In the genomic region with DNA sequence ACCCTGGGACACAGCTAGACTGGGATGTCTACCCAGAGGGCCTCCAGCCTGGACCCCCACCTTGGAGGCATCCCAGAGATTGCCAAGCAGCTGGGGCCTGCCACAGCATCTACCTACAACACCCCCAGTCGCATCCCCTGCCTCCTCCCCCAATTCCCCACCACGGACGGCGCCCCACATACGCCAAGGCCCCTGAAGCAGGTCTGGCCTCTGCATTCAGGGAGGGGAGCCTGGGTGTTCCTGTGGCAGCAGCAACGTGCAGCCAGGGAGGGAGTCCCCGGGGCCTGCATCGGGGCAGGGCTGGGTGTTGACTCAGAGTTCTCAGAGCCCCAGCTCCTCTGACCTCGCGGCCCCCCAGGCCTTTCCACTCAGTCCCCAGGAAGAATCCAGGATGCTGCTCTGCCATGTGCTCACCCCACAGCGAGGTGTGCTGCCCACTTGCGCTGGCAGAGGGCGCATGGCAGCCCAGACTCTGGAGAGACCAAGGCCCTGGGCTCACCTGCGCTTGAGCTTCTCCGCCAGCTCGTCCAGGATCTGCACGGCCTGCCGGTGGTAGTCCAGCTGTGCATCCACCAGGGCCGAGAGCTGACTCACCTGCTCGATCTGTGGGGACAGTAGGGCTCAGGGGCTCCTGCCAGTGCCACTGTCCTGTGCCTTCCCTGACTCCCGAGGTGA, we compare ENCODE assay signal across 12 cellular contexts. TPM values are rescaled to one million over a fixed set of nuclear protein-coding genes. Genes with fewer than 3 reads are reported as not detected.
A peak's percentile ranks its signal among the peaks of the same experiment; 100 is the strongest.
DNase-seq lines count a peak whose midpoint lies in the region; ATAC-seq and TF ChIP-seq lines count a peak whose summit lies in the region.
"Had no signal": no experiment of that assay in that cellular context is flagged by ENCODE, and none has a peak within 500 bp of the region (broad histone marks: within the 10 kb centered on the region; RNA-seq: fewer than 3 reads in every experiment).

No MANE protein-coding gene starts in this region.

- TF ChIP-seq EP300 in esophagus muscularis mucosa (IDR thresholded peaks at IDR 0.05), result no peak

- H3K4me1 ChIP-seq in RWPE2 (ENCODE audit: insufficient read depth, poor library complexity, severe bottlenecking) (no peaks in the 10 kb centered on the region), foreskin keratinocyte (no peaks in the 10 kb centered on the region), esophagus muscularis mucosa (peaks cover 5 to 38% (median 28%) of the 10 kb centered on the region in 4 donors)

- TF ChIP-seq POLR2A in esophagus muscularis mucosa (IDR thresholded peaks at IDR 0.05; ENCODE audit: low read depth), result no peak

- no peaks in the 10 kb centered on the region for H3K27me3 ChIP-seq in RWPE2 (ENCODE audit: insufficient read depth, poor library complexity, severe bottlenecking)
- H3K27me3 ChIP-seq in foreskin keratinocyte, result no peaks in the 10 kb centered on the region
- H3K27me3 ChIP-seq in esophagus muscularis mucosa, result no peaks in the 10 kb centered on the region

- TF ChIP-seq CTCF in GM12864 (IDR thresholded peaks at IDR 0.05; ENCODE audit: low read depth, low read length, missing control alignments) (peak; percentile 10), RWPE2 (IDR thresholded peaks at IDR 0.05; ENCODE audit: poor library complexity, severe bottlenecking) (peak; percentile 30), foreskin keratinocyte (conservative IDR thresholded peaks at IDR 0.05) (peak; percentile 55), esophagus muscularis mucosa (IDR thresholded peaks at IDR 0.05) (no peak)

- H3K4me3 ChIP-seq in GM12864 (ENCODE audit: low read depth, low read length), result no peak overlapping the region
- H3K4me3 ChIP-seq in RWPE2 (ENCODE audit: severe bottlenecking), result no peak overlapping the region
- H3K4me3 ChIP-seq in esophagus muscularis mucosa, result no peak overlapping the region

- H3K36me3 ChIP-seq in RWPE2 (ENCODE audit: low read depth) (peaks cover 59% of the 10 kb centered on the region), esophagus muscularis mucosa (peaks cover 52 to 91% (median 85%) of the 10 kb centered on the region in 4 donors)

- WGBS in esophagus muscularis mucosa, result 73% methylated on average over 5 of the region's 21 CpGs

- intact Hi-C loops in sciatic nerve (cut with DNase I), result loop anchor here (10.0 kb wide), 1 partner anchor 98 kb away; no protein-coding TSS in a partner anchor
- intact Hi-C loops in esophagus muscularis mucosa (cut with DNase I), result no loop called here

- ATAC-seq in RWPE2 (ENCODE audit: low read depth) (peak; percentile 44), foreskin keratinocyte (peak; percentile 32), sciatic nerve (no peak)

- H3K27ac ChIP-seq in RWPE2 (ENCODE audit: poor library complexity, severe bottlenecking) (no peak overlapping the region), foreskin keratinocyte (no peak overlapping the region), esophagus muscularis mucosa (replicated peaks in 1 of 4) (no peak overlapping the region)

- peak; percentile 52 for DNase-seq in A172 (ENCODE audit: low spot score)
- no peak for DNase-seq in GM12864 (ENCODE audit: low read depth)
- peak; percentile 66 for DNase-seq in RWPE2 (ENCODE audit: low spot score)
- no peak for DNase-seq in foreskin keratinocyte
- no peak for DNase-seq in sciatic nerve (ENCODE audit: low spot score)
- DNase-seq in HPDE6-E6E7 (ENCODE audit: extremely low spot score), result no peak
- DNase-seq in NCI-H187 treated with DMSO at 0.1 percent for 48 hours (lab: John Stamatoyannopoulos, UW), result no peak
- DNase-seq in esophagus muscularis mucosa (ENCODE audit: extremely low spot score), result no peak
- DNase-seq: activated CD4-positive, alpha-beta T cell treated with anti-CD3 and anti-CD28 coated beads for 48 hours; amygdala; COR-L47; RPMI8226 had no signal

- H3K9me3 ChIP-seq in RWPE2 (ENCODE audit: severe bottlenecking), result no peaks in the 10 kb centered on the region
- H3K9me3 ChIP-seq in esophagus muscularis mucosa, result no peaks in the 10 kb centered on the region

RNA-seq across cellular contexts. Expression of a gene that starts 19.6 kb away (rescaled TPM):
- total RNA-seq in A172 (2014; rRNA removed; shearing (Covaris generic)), result 6.4 and 6.6 TPM in 2 replicates
- total RNA-seq in foreskin keratinocyte, result 10.0 and 10.9 TPM in 2 replicates
- 15.2 and 15.5 TPM in 2 replicates for polyA plus RNA-seq in foreskin keratinocyte
- total RNA-seq in sciatic nerve, result 13.1 TPM
- total RNA-seq in esophagus muscularis mucosa, result 1 to 10 TPM; 5.3 to 9.2 (median 7.6) TPM

RNA-seq across cellular contexts. Expression of a gene that starts 24.4 kb away (rescaled TPM):
- 73.5 and 96.1 TPM in 2 replicates for total RNA-seq in A172 (2014; rRNA removed; shearing (Covaris generic))
- 65.5 and 76.1 TPM in 2 replicates for total RNA-seq in foreskin keratinocyte
- polyA plus RNA-seq in foreskin keratinocyte, result 75.0 and 84.2 TPM in 2 replicates
- total RNA-seq in sciatic nerve, result 3.7 TPM
- total RNA-seq in esophagus muscularis mucosa, result 1 to 10 TPM in 2 of 4 donors, under 1 TPM in 1, not detected in 1; 0.52 to 3.3 (median 1.7) TPM

RNA-seq across cellular contexts. Expression of a gene that starts 37.3 kb away (rescaled TPM):
- total RNA-seq in A172 (2014; rRNA removed; shearing (Covaris generic)), result 94.0 and 137 TPM in 2 replicates
- 71.9 and 74.2 TPM in 2 replicates for total RNA-seq in foreskin keratinocyte
- 85.5 and 88.1 TPM in 2 replicates for polyA plus RNA-seq in foreskin keratinocyte
- 71.8 TPM for total RNA-seq in sciatic nerve
- total RNA-seq in esophagus muscularis mucosa, result 10 to 100 TPM; 49.4 to 77.2 (median 59.5) TPM

RNA-seq across cellular contexts. Expression of a gene that starts 39.4 kb away (rescaled TPM):
- total RNA-seq in A172 (2014; rRNA removed; shearing (Covaris generic)), result 37.8 and 52.7 TPM in 2 replicates
- total RNA-seq in foreskin keratinocyte, result 35.5 and 41.6 TPM in 2 replicates
- 24.7 and 29.6 TPM in 2 replicates for polyA plus RNA-seq in foreskin keratinocyte
- 8.0 TPM for total RNA-seq in sciatic nerve
- 10 to 100 TPM in 1 of 4 donors, 1 to 10 TPM in 3; 4.6 to 14.6 (median 7.6) TPM for total RNA-seq in esophagus muscularis mucosa

RNA-seq across cellular contexts. Expression of a gene that starts 58.6 kb away (rescaled TPM):
- total RNA-seq in A172 (2014; rRNA removed; shearing (Covaris generic)), result 43.2 and 61.1 TPM in 2 replicates
- total RNA-seq in foreskin keratinocyte (7.3 and 8.6 TPM in 2 replicates), sciatic nerve (0.31 TPM), esophagus muscularis mucosa (under 1 TPM in 2 of 4 donors, not detected in 2; 0.29 to 0.50 TPM)
- 8.4 and 10.4 TPM in 2 replicates for polyA plus RNA-seq in foreskin keratinocyte

Comparison
In these comparisons a context has a peak if more than half of its experiments do, and no peak if none do; other contexts are left out.
1. DNase-seq: peak in A172 (single experiment) and RWPE2 (single experiment); none in GM12864 (single experiment), foreskin keratinocyte (0 of 2), sciatic nerve (single experiment), HPDE6-E6E7 (single experiment), NCI-H187 treated with DMSO at 0.1 percent for 48 hours (single experiment) and esophagus muscularis mucosa (single experiment).
2. CTCF ChIP-seq: peak in GM12864 (single experiment), RWPE2 (single experiment) and foreskin keratinocyte (single experiment); none in esophagus muscularis mucosa (0 of 3).
3. RNA of a gene that starts 24.4 kb away (total RNA-seq): 73.5 to 96.1 TPM in A172 and 65.5 to 76.1 TPM in foreskin keratinocyte; 3.7 TPM in sciatic nerve (single experiment) and 0.52 to 3.3 TPM in esophagus muscularis mucosa; every median in the first group is over 10 times any median in the second.